Comparison of ENCODE assay signal across 24 cellular contexts in the genomic region with DNA sequence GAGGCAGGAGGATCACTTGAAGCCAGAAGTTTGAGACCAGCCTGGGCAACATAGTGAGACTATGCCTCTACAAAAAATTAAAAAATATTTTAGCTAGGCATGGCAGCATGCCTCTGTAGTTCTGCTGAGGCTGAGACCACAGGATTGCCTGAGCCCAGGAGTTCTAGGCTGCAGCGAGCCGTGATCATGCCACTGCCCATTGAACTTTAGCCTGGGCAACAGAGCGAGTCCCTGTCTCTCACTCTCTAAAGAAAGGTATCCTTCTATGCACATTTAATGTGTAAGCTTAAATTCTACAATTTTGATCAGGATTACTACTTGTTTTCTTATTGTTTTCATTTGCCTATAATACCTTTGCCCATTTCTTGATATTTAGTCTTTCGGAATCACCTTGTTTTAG.
"Had no signal": no experiment of that assay in that cellular context is flagged by ENCODE, and none has a peak within 500 bp of the region (broad histone marks: within the 10 kb centered on the region; RNA-seq: fewer than 3 reads in every experiment).

No MANE protein-coding gene starts in this region.

- H3K27me3 ChIP-seq: MG63, Peyer's patch, SJCRH30 had no signal

- DNase-seq: IMR-90; Karpas-422; KG1; MG63; NCI-H1092; NCI-H1436; NCI-H187; NCI-H2029; NCI-H2081 treated with DMSO at 0.1 percent for 48 hours; NCI-H2171; NCI-H226; NCI-H446; NCI-H510A; NCI-H524 treated with DMSO at 0.1 percent for 48 hours; NCI-H69; NCI-H774; NK-92 treated with Interleukin-12 subunit alpha and Interleukin-12 subunit beta, amount 100 ng/mL, for 24 hours; OCI-M1; PC-9; Peyer's patch; SHP77 treated with DMSO at 0.1 percent for 48 hours; SJCRH30 had no signal

- ATAC-seq: Right ventricle myocardium inferior, SK-N-SH treated with all-trans-retinoic acid at 6 μM for 48 hours had no signal

- H3K27ac ChIP-seq: PC-9, Peyer's patch, SJCRH30 had no signal

- H3K4me3 ChIP-seq: MG63, PC-9, Peyer's patch, SJCRH30 had no signal

- H3K9me3 ChIP-seq: MG63, Peyer's patch, SJCRH30 had no signal

- H3K4me1 ChIP-seq: Peyer's patch, SJCRH30 had no signal

- H3K36me3 ChIP-seq: MG63, SJCRH30 had no signal
